ENCODE assay signal across 9 cellular contexts in genomic region chr6:54053893-54054391, GRCh38. TPM values are rescaled to one million over a fixed set of nuclear protein-coding genes. Genes with fewer than 3 reads are reported as not detected.
DNase-seq lines count a peak whose midpoint lies in the region; ATAC-seq and TF ChIP-seq lines count a peak whose summit lies in the region.
"Had no signal": no experiment of that assay in that cellular context is flagged by ENCODE, and none has a peak within 500 bp of the region (broad histone marks: within the 10 kb centered on the region; RNA-seq: fewer than 3 reads in every experiment).

No MANE protein-coding gene starts in this region.

- no peaks in the 10 kb centered on the region for H3K9me3 ChIP-seq in neuronal stem cell (replicated peaks in 1 of 2; ENCODE audit: control insufficient read depth in 2 of 2, insufficient read depth in 1 of 2, low read depth in 1 of 2, low read length in 2 of 2)

- no peak overlapping the region for H4K91ac ChIP-seq in neuronal stem cell (ENCODE audit: low read depth, low read length, poor library complexity)

- no peaks in the 10 kb centered on the region for H3K79me1 ChIP-seq in neuronal stem cell (ENCODE audit: low read depth, low read length)

- peaks cover 1 to 2% of the 10 kb centered on the region in 2 donors for H3K4me1 ChIP-seq in neuronal stem cell (ENCODE audit: control insufficient read depth in 2 of 2, insufficient read depth in 1 of 2, low read depth in 1 of 2, low read length in 2 of 2)

- WGBS in neuronal stem cell (ENCODE audit: extremely low coverage in 2 of 2, insufficient read length in 2 of 2, insufficient replicate concordance in 1 of 2), 2 donors = no CpG with 5 or more reads among the region's 4 CpGs

- ATAC-seq in HG02852 (IDR thresholded peaks at IDR 0.05; ENCODE audit: unreplicated experiment) = no peak
- ATAC-seq in HG03280 (IDR thresholded peaks at IDR 0.05; ENCODE audit: unreplicated experiment) = no peak

- no peak overlapping the region for H3K9ac ChIP-seq in neuronal stem cell (ENCODE audit: low read depth, low read length, poor library complexity)

- H4K8ac ChIP-seq in neuronal stem cell (ENCODE audit: low read depth, low read length) = no peak overlapping the region

- H3K4me3 ChIP-seq in BJ (ENCODE audit: low read depth, low read length) = peak overlapping the region; percentile 20
- no peak overlapping the region for H3K4me3 ChIP-seq in neuronal stem cell (ENCODE audit: low read length in 2 of 2)

- H3K14ac ChIP-seq in neuronal stem cell (ENCODE audit: low read length) = no peak overlapping the region

- POLR2A ChIA-PET in BJ (lab: Charles Lee) = no interaction called here

- H3K36me3 ChIP-seq in BJ (ENCODE audit: control insufficient read depth, insufficient read depth, low read length) = no peaks in the 10 kb centered on the region
- peaks cover 0 to 2% of the 10 kb centered on the region in 2 donors for H3K36me3 ChIP-seq in neuronal stem cell (replicated peaks in 1 of 2; ENCODE audit: control insufficient read depth in 2 of 2, insufficient read depth in 2 of 2, low read length in 2 of 2)

- no peak overlapping the region for H3K4ac ChIP-seq in neuronal stem cell (ENCODE audit: low read length)

- no peak overlapping the region for H2BK12ac ChIP-seq in neuronal stem cell (ENCODE audit: low read length)

- peak overlapping the region; percentile 44 for H2AFZ ChIP-seq in neuronal stem cell (ENCODE audit: low read length)

- CTCF ChIA-PET in BJ (lab: Yijun Ruan, JAX) = interaction anchor here (0.6 to 1.5 kb wide), 3 partner anchors 11 to 1742 kb away, joined by 4 to 5 read pairs (median 4); no protein-coding TSS in a partner anchor

- no peak overlapping the region for H3K23ac ChIP-seq in neuronal stem cell (ENCODE audit: low read depth, low read length, poor library complexity)

- H2BK15ac ChIP-seq in neuronal stem cell (ENCODE audit: low read length) = no peak overlapping the region

- no peak overlapping the region for H2BK5ac ChIP-seq in neuronal stem cell (ENCODE audit: low read length)

- DNase-seq in BJ (ENCODE audit: low read depth) (peak; percentile 74), NOMO-1 treated with dmso at 0.1 percent for 144 hours (lab: John Stamatoyannopoulos, UW; ENCODE audit: unreplicated experiment) (peak; percentile 24), fibroblast of gingiva (ENCODE audit: low read depth) (peak; percentile 53), neuronal stem cell (ENCODE audit: low spot score) (no peak), cerebellar cortex (ENCODE audit: low spot score) (no peak)
- DNase-seq in central memory CD4-positive, alpha-beta T cell = no peak
- DNase-seq: activated B cell treated with CpG ODN at 0.5 μM for 24 hours had no signal

- H3K27me3 ChIP-seq in BJ (ENCODE audit: control insufficient read depth, insufficient read depth, low read length) = no peaks in the 10 kb centered on the region
- no peaks in the 10 kb centered on the region for H3K27me3 ChIP-seq in neuronal stem cell (ENCODE audit: control insufficient read depth in 3 of 3, insufficient read depth in 3 of 3, low read depth in 1 of 3, low read length in 3 of 3)

- H3K27ac ChIP-seq in neuronal stem cell (replicated peaks; ENCODE audit: low read length) = no peak overlapping the region

- H3K18ac ChIP-seq in neuronal stem cell (ENCODE audit: low read length) = no peak overlapping the region

- no peak overlapping the region for H2BK120ac ChIP-seq in neuronal stem cell (ENCODE audit: low read depth, low read length)

- no peak overlapping the region for H2AK5ac ChIP-seq in neuronal stem cell (ENCODE audit: low read depth, low read length)

- H3K4me2 ChIP-seq in neuronal stem cell (ENCODE audit: insufficient read depth, low read length, poor library complexity, severe bottlenecking) = no peak overlapping the region

- no peak for TF ChIP-seq CTCF in BJ (IDR thresholded peaks at IDR 0.05; ENCODE audit: insufficient read depth, low read depth, low read length)

RNA-seq across cellular contexts. Expression of gene MLIP, which starts 57.3 kb away (rescaled TPM):
- polyA plus RNA-seq in BJ (2011; rRNA removed) = not detected in 2 replicates
- not detected in 2 replicates for polyA minus RNA-seq in BJ (2011; rRNA and poly(A)+ RNA removed)
- polyA plus RNA-seq in neuronal stem cell (2013, experiment 1 of 2) = 0.03 TPM
- 0.07 TPM for polyA plus RNA-seq in neuronal stem cell (2013, experiment 2 of 2)

Comparison
In these comparisons a context has a peak if more than half of its experiments do, and no peak if none do; other contexts are left out.
1. DNase-seq: peak in BJ (single experiment), NOMO-1 treated with dmso at 0.1 percent for 144 hours (single experiment) and fibroblast of gingiva (single experiment); none in neuronal stem cell (single experiment), central memory CD4-positive, alpha-beta T cell (single experiment) and cerebellar cortex (single experiment).